ENCODE assay signal across 1 cellular context in the genomic region with DNA sequence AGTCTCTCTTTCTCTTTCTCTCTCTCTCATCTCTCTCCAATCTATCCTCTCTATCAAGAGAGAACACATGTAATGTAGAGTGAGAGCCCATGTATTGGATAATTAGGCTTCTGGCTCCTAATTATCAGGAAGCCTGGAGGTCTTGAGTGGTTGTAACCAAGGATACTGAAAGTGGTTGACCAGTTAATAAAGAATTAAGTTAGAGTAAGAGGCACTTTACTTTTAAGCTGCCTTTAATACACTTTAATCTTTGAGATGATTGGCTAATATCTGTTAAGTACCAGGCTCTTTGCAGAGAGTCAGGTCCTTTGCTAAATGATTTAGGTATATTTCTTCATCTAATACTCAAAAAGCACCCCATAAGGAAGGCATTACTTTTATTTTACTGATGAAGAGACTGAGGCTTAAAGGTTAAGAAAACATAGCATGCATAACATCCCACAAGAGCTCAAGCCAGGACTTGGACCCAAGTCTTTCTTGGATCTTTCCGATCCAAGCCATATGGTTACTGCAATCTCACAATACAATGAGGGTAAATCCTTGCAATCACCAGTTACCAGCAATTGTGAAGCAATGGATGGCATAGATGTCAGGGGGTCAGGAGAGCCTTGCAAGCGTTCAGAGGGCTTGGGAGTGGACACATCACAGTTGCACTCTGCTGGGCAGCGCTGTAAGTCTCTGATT.
TF ChIP-seq lines count a peak whose summit lies in the region.

No MANE protein-coding gene starts in this region.

TF ChIP-seq in IMR-90, 13 proteins besides CTCF, POLR2A, EP300 and RAD21:
- TF ChIP-seq BHLHE40 (IDR thresholded peaks at IDR 0.05; ENCODE audit: low read depth, low read length) (no peak), NFE2L2 (IDR thresholded peaks at IDR 0.05; ENCODE audit: low read depth, low read length) (no peak), RFX5 (IDR thresholded peaks at IDR 0.05; ENCODE audit: low read depth, low read length) (no peak), MAFK (IDR thresholded peaks at IDR 0.05; ENCODE audit: low read depth, low read length) (no peak), MXI1 (IDR thresholded peaks at IDR 0.05; ENCODE audit: borderline replicate concordance, low read depth, low read length) (no peak), MAZ (IDR thresholded peaks at IDR 0.05; ENCODE audit: borderline replicate concordance, low read depth, low read length) (no peak), CEBPB (IDR thresholded peaks at IDR 0.05; ENCODE audit: low read depth, low read length) (no peak), SMC3 (IDR thresholded peaks at IDR 0.05; ENCODE audit: low read depth, low read length) (no peak), CHD1 (IDR thresholded peaks at IDR 0.05; ENCODE audit: low read depth, low read length) (no peak), RCOR1 (IDR thresholded peaks at IDR 0.05; ENCODE audit: insufficient replicate concordance, low read length) (no peak), FOS (IDR thresholded peaks at IDR 0.05; ENCODE audit: low read depth, low read length) (no peak)
- TF ChIP-seq, protein P1, sequence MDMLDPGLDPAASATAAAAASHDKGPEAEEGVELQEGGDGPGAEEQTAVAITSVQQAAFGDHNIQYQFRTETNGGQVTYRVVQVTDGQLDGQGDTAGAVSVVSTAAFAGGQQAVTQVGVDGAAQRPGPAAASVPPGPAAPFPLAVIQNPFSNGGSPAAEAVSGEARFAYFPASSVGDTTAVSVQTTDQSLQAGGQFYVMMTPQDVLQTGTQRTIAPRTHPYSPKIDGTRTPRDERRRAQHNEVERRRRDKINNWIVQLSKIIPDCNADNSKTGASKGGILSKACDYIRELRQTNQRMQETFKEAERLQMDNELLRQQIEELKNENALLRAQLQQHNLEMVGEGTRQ (IDR thresholded peaks at IDR 0.05; ENCODE audit: low read depth, low read length) = no peak
- TF ChIP-seq, protein P2, sequence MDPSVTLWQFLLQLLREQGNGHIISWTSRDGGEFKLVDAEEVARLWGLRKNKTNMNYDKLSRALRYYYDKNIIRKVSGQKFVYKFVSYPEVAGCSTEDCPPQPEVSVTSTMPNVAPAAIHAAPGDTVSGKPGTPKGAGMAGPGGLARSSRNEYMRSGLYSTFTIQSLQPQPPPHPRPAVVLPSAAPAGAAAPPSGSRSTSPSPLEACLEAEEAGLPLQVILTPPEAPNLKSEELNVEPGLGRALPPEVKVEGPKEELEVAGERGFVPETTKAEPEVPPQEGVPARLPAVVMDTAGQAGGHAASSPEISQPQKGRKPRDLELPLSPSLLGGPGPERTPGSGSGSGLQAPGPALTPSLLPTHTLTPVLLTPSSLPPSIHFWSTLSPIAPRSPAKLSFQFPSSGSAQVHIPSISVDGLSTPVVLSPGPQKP (IDR thresholded peaks at IDR 0.05; ENCODE audit: borderline replicate concordance, low read depth, low read length) = no peak
